31 cellular contexts compared by ENCODE assay signal in the genomic region with DNA sequence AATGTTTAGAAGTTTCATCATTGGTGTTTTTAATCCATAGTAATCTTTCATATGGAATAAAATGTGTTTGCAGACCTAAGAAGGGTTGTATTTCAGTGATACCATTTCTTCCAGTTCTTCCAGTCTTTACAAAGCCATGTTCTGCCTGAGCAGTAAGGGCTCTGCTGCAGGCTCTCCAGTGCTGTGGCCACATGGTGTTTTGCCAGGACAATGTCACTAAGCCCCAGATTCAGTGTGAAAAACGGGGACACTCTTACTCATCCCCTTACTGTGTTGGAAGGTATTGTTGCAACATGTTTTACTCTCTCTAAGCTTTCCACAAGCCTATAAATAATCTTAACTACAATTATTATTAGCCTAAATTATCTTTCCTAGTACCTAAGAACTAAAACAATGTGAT.
"Had no signal": no experiment of that assay in that cellular context is flagged by ENCODE, and none has a peak within 500 bp of the region (broad histone marks: within the 10 kb centered on the region; RNA-seq: fewer than 3 reads in every experiment).

No MANE protein-coding gene starts in this region.

- H3K27me3 ChIP-seq: esophagus muscularis mucosa, foreskin keratinocyte, heart left ventricle, hepatocyte, neural progenitor cell, right atrium auricular region, stomach, thyroid gland, vagina had no signal

- H3K4me1 ChIP-seq: esophagus muscularis mucosa, foreskin keratinocyte, gastroesophageal sphincter, heart left ventricle, neural progenitor cell, prostate gland, right atrium auricular region, stomach, thyroid gland, vagina had no signal

- H3K36me3 ChIP-seq: esophagus muscularis mucosa, gastroesophageal sphincter, heart left ventricle, neural progenitor cell, prostate gland, right atrium auricular region, stomach, thyroid gland, vagina had no signal

- H3K27ac Mint-ChIP-seq: dendritic cell treated with granulocyte-macrophage colony-stimulating factor and Interleukin-4, amounts not matched to agents 40 ng/mL and 50 ng/mL, for 4 days; memory B cell; mesothelial cell of epicardium; naive thymus-derived CD4-positive, alpha-beta T cell; nephron; neural progenitor cell had no signal

- H3K36me3 Mint-ChIP-seq: memory B cell; mesothelial cell of epicardium; naive thymus-derived CD4-positive, alpha-beta T cell; neural progenitor cell had no signal

- H3K9me3 Mint-ChIP-seq: dendritic cell treated with granulocyte-macrophage colony-stimulating factor and Interleukin-4, amounts not matched to agents 40 ng/mL and 50 ng/mL, for 4 days; mesothelial cell of epicardium; nephron; neural progenitor cell had no signal

- H3K4me1 Mint-ChIP-seq: memory B cell; mesothelial cell of epicardium; naive thymus-derived CD4-positive, alpha-beta T cell; nephron had no signal

- H3K9ac ChIP-seq: neural progenitor cell had no signal

- H3K27ac ChIP-seq: esophagus muscularis mucosa, foreskin keratinocyte, gastroesophageal sphincter, heart left ventricle, hepatocyte, neural progenitor cell, prostate gland, right atrium auricular region, stomach, thyroid gland, vagina had no signal

- H3K4me2 ChIP-seq: hepatocyte, neural progenitor cell, smooth muscle cell had no signal

- H2AFZ ChIP-seq: hepatocyte, neural progenitor cell had no signal

- H3K27me3 Mint-ChIP-seq: dendritic cell treated with granulocyte-macrophage colony-stimulating factor and Interleukin-4, amounts not matched to agents 40 ng/mL and 50 ng/mL, for 4 days; memory B cell; naive thymus-derived CD4-positive, alpha-beta T cell had no signal

- H3K79me2 ChIP-seq: hepatocyte had no signal

- DNase-seq: effector CD8-positive, alpha-beta T cell; foreskin keratinocyte; heart left ventricle; kidney; mucosa of descending colon; naive thymus-derived CD4-positive, alpha-beta T cell; nucleus accumbens; stimulated activated CD4-positive, alpha-beta T cell treated with anti-CD3 and anti-CD28 coated beads, Interleukin-12 subunit alpha, Interleukin-12 subunit beta, amount 100 ng/mL, for 4 hours; stimulated activated CD4-positive, alpha-beta T cell treated with anti-CD3 and anti-CD28 coated beads, Interleukin-1b, Interleukin-23, amount 100 ng/mL, for 48 hours; stimulated activated CD4-positive, alpha-beta T cell treated with anti-CD3 and anti-CD28 coated beads, Interleukin-4, amount 100 ng/mL, for 1 hour; stimulated activated CD8-positive, alpha-beta memory T cell treated with anti-CD3 and anti-CD28 coated beads, Interleukin-4, amount 100 ng/mL, for 48 hours; stimulated activated naive CD4-positive, alpha-beta T cell; stomach; trophoblast cell had no signal

- H3K4me3 ChIP-seq: esophagus muscularis mucosa, gastroesophageal sphincter, heart left ventricle, hepatocyte, lung, mucosa of descending colon, neural progenitor cell, prostate gland, right atrium auricular region, smooth muscle cell, stomach, thyroid gland, vagina had no signal

- ATAC-seq: foreskin keratinocyte; gastroesophageal sphincter; heart left ventricle; left lobe of liver; mucosa of descending colon; naive thymus-derived CD4-positive, alpha-beta T cell; sciatic nerve had no signal

- H3K9me3 ChIP-seq: esophagus muscularis mucosa, gastroesophageal sphincter, heart left ventricle, mucosa of descending colon, prostate gland, right atrium auricular region, stomach, thyroid gland, vagina had no signal

- FAIRE-seq: endothelial cell of umbilical vein had no signal

- H3K4me3 Mint-ChIP-seq: dendritic cell treated with granulocyte-macrophage colony-stimulating factor and Interleukin-4, amounts not matched to agents 40 ng/mL and 50 ng/mL, for 4 days; memory B cell; mesothelial cell of epicardium; naive thymus-derived CD4-positive, alpha-beta T cell; nephron; neural progenitor cell had no signal
